8 cellular contexts compared by ENCODE assay signal in genomic region chr6:26025047-26025893, GRCh38.
DNase-seq lines count a peak whose midpoint lies in the region; ATAC-seq and TF ChIP-seq lines count a peak whose summit lies in the region.

No MANE protein-coding gene starts in this region.

- H3K27ac Mint-ChIP-seq in naive thymus-derived CD8-positive, alpha-beta T cell, result peak overlapping the region; percentile 96 to 100 (median 99)

- H2AFZ ChIP-seq in PC-3 (ENCODE audit: low read length), result peak overlapping the region; percentile 31; the same call in 1 of the 2 replicates

- peak overlapping the region; percentile 65 for H3K9ac ChIP-seq in PC-3 (ENCODE audit: low read length)

- H3K4me2 ChIP-seq in PC-3 (ENCODE audit: low read length), result peak overlapping the region; percentile 94

- peak; percentile 43 for DNase-seq in DMS53 treated with DMSO at 0.1 percent for 48 hours (lab: John Stamatoyannopoulos, UW; ENCODE audit: unreplicated experiment)
- DNase-seq in PC-3, result peak; percentile 72
- no peak for DNase-seq in effector memory CD4-positive, alpha-beta T cell
- no peak for DNase-seq in naive thymus-derived CD8-positive, alpha-beta T cell
- DNase-seq in hypothalamus (lab: John Stamatoyannopoulos, UW), result no peak
- DNase-seq in HuH-7 (ENCODE audit: low spot score), result no peak
- DNase-seq in NCI-H526 (lab: John Stamatoyannopoulos, UW), result no peak

- H3K27me3 ChIP-seq in PC-3 (ENCODE audit: low read length), result no peaks in the 10 kb centered on the region
- H3K27me3 ChIP-seq in effector memory CD4-positive, alpha-beta T cell (replicated peaks; ENCODE audit: control insufficient read depth, insufficient read depth, low read length, poor library complexity, severe bottlenecking), result no peaks in the 10 kb centered on the region

- no peaks in the 10 kb centered on the region for H3K9me2 ChIP-seq in PC-3 (replicated peaks; ENCODE audit: low read length)

- no peaks in the 10 kb centered on the region for H3K36me3 Mint-ChIP-seq in naive thymus-derived CD8-positive, alpha-beta T cell

- peak overlapping the region; percentile 73 for H3K4me3 ChIP-seq in PC-3 (ENCODE audit: low read length)
- H3K4me3 ChIP-seq in effector memory CD4-positive, alpha-beta T cell (ENCODE audit: insufficient read depth, low read depth, low read length, poor library complexity, severe bottlenecking), result no peak overlapping the region

- intact Hi-C loops in PC-3 (cut with micrococcal nuclease), result loop anchor here (5.0 kb wide), 1 partner anchor 172 kb away; a partner anchor contains a TSS

- POLR2A ChIA-PET in PC-3 (lab: Charles Lee; ENCODE audit: unreplicated experiment), result interaction anchor here (0.6 to 2.3 kb wide), 5 partner anchors 18 to 191 kb away, joined by 3 to 42 read pairs (median 5); a partner anchor contains a TSS
- POLR2A ChIA-PET in naive thymus-derived CD8-positive, alpha-beta T cell (lab: Charles Lee), result interaction anchor here (0.7 to 16.7 kb wide), 25 partner anchors 4 to 1842 kb away, joined by 3 to 748 read pairs (median 9); a partner anchor contains a TSS

- peaks cover 0 to 2% (median 0%) of the 10 kb centered on the region in 5 donors for H3K27me3 Mint-ChIP-seq in naive thymus-derived CD8-positive, alpha-beta T cell

- peak overlapping the region; percentile 56 for H3K27ac ChIP-seq in PC-3 (ENCODE audit: low read length)
- H3K27ac ChIP-seq in effector memory CD4-positive, alpha-beta T cell (ENCODE audit: insufficient read depth, low read length, poor library complexity, severe bottlenecking), result peak overlapping the region; percentile 92

- H3K4me1 Mint-ChIP-seq in naive thymus-derived CD8-positive, alpha-beta T cell, result peaks cover 19 to 46% (median 40%) of the 10 kb centered on the region in 4 donors

- peak overlapping the region; percentile 10 to 99 (median 86) for H3K4me3 Mint-ChIP-seq in naive thymus-derived CD8-positive, alpha-beta T cell

- no peaks in the 10 kb centered on the region for H3K36me3 ChIP-seq in PC-3 (ENCODE audit: low read depth, low read length)
- no peaks in the 10 kb centered on the region for H3K36me3 ChIP-seq in effector memory CD4-positive, alpha-beta T cell (ENCODE audit: control insufficient read depth, insufficient read depth, low read length)

- peaks cover 0 to 3% (median 0%) of the 10 kb centered on the region in 9 donors for H3K9me3 Mint-ChIP-seq in naive thymus-derived CD8-positive, alpha-beta T cell

- H3K9me3 ChIP-seq in PC-3 (ENCODE audit: low read length), result no peaks in the 10 kb centered on the region
- H3K9me3 ChIP-seq in effector memory CD4-positive, alpha-beta T cell (ENCODE audit: control insufficient read depth, low read length), result no peaks in the 10 kb centered on the region

- peak; percentile 22 for ATAC-seq in PC-3
- no peak for ATAC-seq in naive thymus-derived CD8-positive, alpha-beta T cell
- no peak for ATAC-seq in esophagus mucosa

- H3K79me2 ChIP-seq in PC-3 (ENCODE audit: low read length), result no peaks in the 10 kb centered on the region

- no peak for TF ChIP-seq CTCF in PC-3 (conservative IDR thresholded peaks at IDR 0.05; ENCODE audit: low read depth, low read length)

- no TSS peak for BruUV-seq in PC-3 (replicated peaks; lab: Mats Ljungman, UMichigan)

- H3F3A ChIP-seq in PC-3 (ENCODE audit: low read length, unreplicated experiment), result peaks cover 21% of the 10 kb centered on the region

- 0 out of 2 replicates have a peak, but pooled peaks cover 3% of the 10 kb centered on the region for H4K20me1 ChIP-seq in PC-3 (ENCODE audit: low read length)

- H3K4me1 ChIP-seq in PC-3 (ENCODE audit: insufficient read depth, low read length), result peaks cover 63% of the 10 kb centered on the region
- peaks cover 17% of the 10 kb centered on the region for H3K4me1 ChIP-seq in effector memory CD4-positive, alpha-beta T cell (ENCODE audit: control insufficient read depth, insufficient read depth, low read length, poor library complexity, severe bottlenecking)

- CTCF ChIA-PET in PC-3 (lab: Charles Lee), result interaction anchor here (1.0 to 2.0 kb wide), 4 partner anchors 18 to 209 kb away, joined by 3 to 16 read pairs (median 4); a partner anchor contains a TSS

Comparison
In these comparisons a context has a peak if more than half of its experiments do, and no peak if none do; other contexts are left out.
1. DNase-seq: peak in DMS53 treated with DMSO at 0.1 percent for 48 hours (single experiment) and PC-3 (single experiment); none in effector memory CD4-positive, alpha-beta T cell (0 of 3), naive thymus-derived CD8-positive, alpha-beta T cell (0 of 10), hypothalamus (0 of 51), HuH-7 (single experiment) and NCI-H526 (0 of 2).